27 cellular contexts compared by ENCODE assay signal in genomic region chr1:84001501-84001900, GRCh38. TPM values are rescaled to one million over a fixed set of nuclear protein-coding genes. Genes with fewer than 3 reads are reported as not detected.
DNase-seq lines count a peak whose midpoint lies in the region; ATAC-seq and TF ChIP-seq lines count a peak whose summit lies in the region.
"Had no signal": no experiment of that assay in that cellular context is flagged by ENCODE, and none has a peak within 500 bp of the region (broad histone marks: within the 10 kb centered on the region; RNA-seq: fewer than 3 reads in every experiment).

No MANE protein-coding gene starts in this region.

- no peak for DNase-seq in coronary artery (ENCODE audit: low spot score)
- no peak for DNase-seq in aorta
- no peak for DNase-seq in foreskin keratinocyte
- no peak for DNase-seq in AG08395 (ENCODE audit: low spot score)
- no peak for DNase-seq in GF-D8 (lab: John Stamatoyannopoulos, UW)
- DNase-seq: Calu3; DMS153; DND-41; GM23248; H7; Karpas-422; NCI-H1092 treated with DMSO at 0.1 percent for 48 hours; NCI-H1436; NCI-H187 treated with DMSO at 0.1 percent for 48 hours; NCI-H2171 treated with DMSO at 0.1 percent for 48 hours; NCI-H748 treated with DMSO at 0.1 percent for 48 hours; NK-92 treated with Interleukin-12 subunit alpha and Interleukin-12 subunit beta, amount 100 ng/mL, for 24 hours; PC-9; SJCRH30 had no signal

- H3K27me3 ChIP-seq in Loucy (ENCODE audit: insufficient read depth, low read length, poor library complexity, severe bottlenecking), result no peaks in the 10 kb centered on the region
- no peaks in the 10 kb centered on the region for H3K27me3 ChIP-seq in aorta (ENCODE audit: control insufficient read depth in 1 of 2, insufficient read depth in 2 of 2, low read length in 1 of 2)
- H3K27me3 ChIP-seq in foreskin keratinocyte, result no peaks in the 10 kb centered on the region
- H3K27me3 ChIP-seq: SJCRH30 had no signal

- 0 out of 2 replicates have a peak overlapping the region, but pooled peaks have one; percentile 11 for H2AFZ ChIP-seq in Loucy (ENCODE audit: low read length)
- H2AFZ ChIP-seq: GM23248, PC-9 had no signal

- peak overlapping the region in 2 of 3 experiments; percentile 4 to 92 for H3K4me3 Mint-ChIP-seq in nephron
- H3K4me3 Mint-ChIP-seq: B cell had no signal

- H3F3A ChIP-seq in Loucy (ENCODE audit: low read depth), result no peaks in the 10 kb centered on the region

- H3K9ac ChIP-seq in Loucy (ENCODE audit: low read depth, low read length, poor library complexity, severe bottlenecking), result no peak overlapping the region
- H3K9ac ChIP-seq: GM23248 had no signal

- H4K20me1 ChIP-seq in Loucy (ENCODE audit: insufficient read depth, low read length, poor library complexity, severe bottlenecking), result no peaks in the 10 kb centered on the region

- no peak overlapping the region for H3K4me2 ChIP-seq in Loucy (ENCODE audit: low read depth, low read length, poor library complexity, severe bottlenecking)
- H3K4me2 ChIP-seq: A549, PC-9 had no signal

- no peak for ATAC-seq in aorta (ENCODE audit: low FRiP score)
- no peak for ATAC-seq in foreskin keratinocyte
- ATAC-seq: A549, Right ventricle myocardium inferior, SK-N-SH treated with all-trans-retinoic acid at 6 μM for 48 hours had no signal

- intact Hi-C loops in aorta (cut with DNase I), result loop anchor here (5.0 kb wide), 1 partner anchor 76 kb away; no protein-coding TSS in a partner anchor

- no peak overlapping the region for H3K4me3 ChIP-seq in Loucy (ENCODE audit: low read length, poor library complexity, severe bottlenecking)
- peak overlapping the region; percentile 52 for H3K4me3 ChIP-seq in coronary artery
- no peak overlapping the region for H3K4me3 ChIP-seq in aorta (ENCODE audit: low read length in 2 of 2)
- H3K4me3 ChIP-seq: A549, GM23248, PC-9, SJCRH30 had no signal

- no peaks in the 10 kb centered on the region for H3K9me2 ChIP-seq in Loucy (replicated peaks; ENCODE audit: low read depth, low read length)

- H3K27ac ChIP-seq in coronary artery, result peak overlapping the region; percentile 54 to 71
- H3K27ac ChIP-seq in aorta (ENCODE audit: low read depth in 1 of 2, low read length in 2 of 2), result peak overlapping the region; percentile 18 to 37
- no peak overlapping the region for H3K27ac ChIP-seq in foreskin keratinocyte
- H3K27ac ChIP-seq: A549, C4-2B, GM23248, HL-60, PC-9, SJCRH30 had no signal

- WGBS in aorta, 2 donors, result 79% methylated on average over 2 of the region's 2 CpGs

- peaks cover 21% of the 10 kb centered on the region for H3K27me3 Mint-ChIP-seq in nephron (ENCODE audit: low read depth)

- H3K9me3 ChIP-seq in Loucy (ENCODE audit: insufficient read depth, low read depth, low read length) (no peaks in the 10 kb centered on the region), aorta (ENCODE audit: control insufficient read depth, low read length) (no peaks in the 10 kb centered on the region)
- H3K9me3 ChIP-seq: A549, SJCRH30 had no signal

- no peaks in the 10 kb centered on the region for H3K36me3 Mint-ChIP-seq in nephron (ENCODE audit: low read depth)

- no peaks in the 10 kb centered on the region for H3K36me3 ChIP-seq in Loucy (ENCODE audit: insufficient read depth, low read length)
- H3K36me3 ChIP-seq in aorta (ENCODE audit: control insufficient read depth in 1 of 2, insufficient read depth in 2 of 2, low read length in 1 of 2), result no peaks in the 10 kb centered on the region
- H3K36me3 ChIP-seq: SJCRH30 had no signal

- H3K79me2 ChIP-seq in Loucy (ENCODE audit: insufficient read depth, low read length), result no peaks in the 10 kb centered on the region

- TF ChIP-seq CTCF in Loucy (conservative IDR thresholded peaks at IDR 0.05; ENCODE audit: low read length) (no peak), coronary artery (IDR thresholded peaks at IDR 0.05) (no peak), nephron (IDR thresholded peaks at IDR 0.05; ENCODE audit: unreplicated experiment in 3 of 3) (no peak), foreskin keratinocyte (conservative IDR thresholded peaks at IDR 0.05) (no peak)

- peaks cover 4% of the 10 kb centered on the region for H3K4me1 ChIP-seq in Loucy (ENCODE audit: insufficient read depth, low read length, poor library complexity, severe bottlenecking)
- H3K4me1 ChIP-seq in aorta (ENCODE audit: control insufficient read depth in 1 of 2, insufficient read depth in 2 of 2, low read length in 2 of 2), result peaks cover 0 to 4% of the 10 kb centered on the region in 2 donors
- H3K4me1 ChIP-seq in foreskin keratinocyte, result peaks cover 16% of the 10 kb centered on the region

- peaks cover 41% of the 10 kb centered on the region for H3K4me1 Mint-ChIP-seq in nephron

- H3K9me3 Mint-ChIP-seq in nephron, result no peaks in the 10 kb centered on the region

- H3K27ac Mint-ChIP-seq in nephron, result peak overlapping the region; percentile 10 to 30 (median 19)
- H3K27ac Mint-ChIP-seq: B cell had no signal

RNA-seq across cellular contexts. Expression of gene TTLL7, which starts 2.6 kb away (rescaled TPM):
- total RNA-seq in aorta, result 100 to 1,000 TPM in 1 of 2 donors, 10 to 100 TPM in 1; 80.2 to 107 TPM
- polyA plus RNA-seq in aorta, result 10 to 100 TPM; 11.0 to 41.7 TPM
- 6.3 and 7.9 TPM in 2 replicates for total RNA-seq in foreskin keratinocyte
- 2.8 and 2.9 TPM in 2 replicates for polyA plus RNA-seq in foreskin keratinocyte
- total RNA-seq: B cell had no signal
